Comparison of ENCODE assay signal across 8 cellular contexts in the genomic region with DNA sequence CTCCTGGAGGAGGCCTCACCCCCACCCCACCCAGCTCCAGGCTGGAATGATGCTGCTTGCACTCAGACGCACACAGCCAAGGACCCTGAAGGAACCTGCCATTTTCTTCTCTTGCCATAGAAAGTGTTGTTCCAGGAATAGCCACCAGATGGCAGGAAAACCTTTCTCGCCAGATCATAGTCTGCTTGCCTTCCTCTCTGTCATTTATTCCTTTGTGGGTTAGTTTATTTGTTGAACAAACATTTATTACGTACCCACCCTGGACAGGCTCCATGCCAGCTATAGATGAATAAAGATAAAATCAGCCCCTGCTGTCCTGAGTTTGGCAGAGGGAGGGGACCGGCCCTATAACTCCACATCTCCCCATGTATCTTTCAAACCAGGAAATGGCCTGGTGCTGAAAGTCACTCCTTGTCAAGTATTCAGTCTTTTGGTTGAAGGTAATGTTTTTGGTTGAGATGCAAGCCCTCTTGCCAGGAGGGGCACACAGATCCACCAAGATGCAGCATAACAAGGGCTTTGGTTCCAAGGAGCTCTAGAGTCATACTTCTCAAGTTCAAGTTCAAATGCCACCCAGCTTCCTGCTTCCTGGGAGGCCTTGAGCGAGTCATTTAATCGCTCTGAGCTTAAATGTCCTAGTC. TPM values are rescaled to one million over a fixed set of nuclear protein-coding genes. Genes with fewer than 3 reads are reported as not detected.
DNase-seq lines count a peak whose midpoint lies in the region; ATAC-seq and TF ChIP-seq lines count a peak whose summit lies in the region.

No MANE protein-coding gene starts in this region.

- no peak overlapping the region for H3K4me3 ChIP-seq in Peyer's patch
- no peak overlapping the region for H3K4me3 ChIP-seq in fibroblast of lung (replicated peaks in 1 of 4; ENCODE audit: control extremely low read depth in 1 of 4, insufficient read depth in 1 of 4, low read depth in 3 of 4, low read length in 4 of 4)
- no peak overlapping the region for H3K4me3 ChIP-seq in neutrophil (ENCODE audit: low read depth in 1 of 2, low read length in 1 of 2)
- H3K4me3 ChIP-seq in upper lobe of left lung, result no peak overlapping the region

- no peaks in the 10 kb centered on the region for H4K20me1 ChIP-seq in fibroblast of lung (ENCODE audit: control insufficient read depth, extremely low read depth, insufficient read depth, low read length)

- no peak overlapping the region for H3K9ac ChIP-seq in fibroblast of lung (ENCODE audit: insufficient read depth, low read length)

- no peak overlapping the region for H2AFZ ChIP-seq in fibroblast of lung (ENCODE audit: low read length)

- TF ChIP-seq EP300 in upper lobe of left lung (IDR thresholded peaks at IDR 0.05), result no peak

- ATAC-seq in upper lobe of left lung (ENCODE audit: low FRiP score in 2 of 2), result peak in 1 of 2 donors; percentile 75
- ATAC-seq in HG03108 (IDR thresholded peaks at IDR 0.05; ENCODE audit: unreplicated experiment), result no peak

- H3K9me3 ChIP-seq in Peyer's patch (no peaks in the 10 kb centered on the region), fibroblast of lung (ENCODE audit: control insufficient read depth, insufficient read depth, low read depth, low read length) (no peaks in the 10 kb centered on the region), neutrophil (no peaks in the 10 kb centered on the region), upper lobe of left lung (no peaks in the 10 kb centered on the region)

- TF ChIP-seq POLR2A in Peyer's patch (IDR thresholded peaks at IDR 0.05) (no peak), upper lobe of left lung (IDR thresholded peaks at IDR 0.05) (no peak)

- TF ChIP-seq CTCF in Peyer's patch (IDR thresholded peaks at IDR 0.05) (peak; percentile 75 to 93 (median 90)), fibroblast of lung (conservative IDR thresholded peaks at IDR 0.05 in 1 of 2, IDR thresholded peaks at IDR 0.05 in 1 of 2; ENCODE audit: low read depth in 1 of 2, low read length in 2 of 2) (peak; percentile 87 to 91), neutrophil (IDR thresholded peaks at IDR 0.05) (peak; percentile 90), upper lobe of left lung (IDR thresholded peaks at IDR 0.05) (peak; percentile 79 to 91 (median 86))

- H3K4me2 ChIP-seq in fibroblast of lung (ENCODE audit: extremely low read depth, insufficient read depth, low read length), result no peak overlapping the region

- no peaks in the 10 kb centered on the region for H3K27me3 ChIP-seq in Peyer's patch
- H3K27me3 ChIP-seq in fibroblast of lung (ENCODE audit: control insufficient read depth, insufficient read depth, low read length), result no peaks in the 10 kb centered on the region
- no peaks in the 10 kb centered on the region for H3K27me3 ChIP-seq in neutrophil
- no peaks in the 10 kb centered on the region for H3K27me3 ChIP-seq in upper lobe of left lung

- H3K27ac ChIP-seq in Peyer's patch (peak overlapping the region in 2 of 4 donors; percentile 6 to 50), fibroblast of lung (ENCODE audit: insufficient read depth, low read length) (no peak overlapping the region), neutrophil (no peak overlapping the region), upper lobe of left lung (peak overlapping the region in 1 of 4 donors; percentile 32)

- H3K4me1 ChIP-seq in Peyer's patch (peaks cover 0 to 4% (median 0%) of the 10 kb centered on the region in 4 donors), fibroblast of lung (ENCODE audit: control insufficient read depth, extremely low read depth, insufficient read depth, low read length) (peaks cover 2% of the 10 kb centered on the region), neutrophil (ENCODE audit: control insufficient read depth in 1 of 2, insufficient read depth in 1 of 2, low read depth in 1 of 2, low read length in 1 of 2) (no peaks in the 10 kb centered on the region), upper lobe of left lung (peaks cover 5 to 9% (median 7%) of the 10 kb centered on the region in 4 donors)

- peak; percentile 76 for DNase-seq in DMS53 treated with DMSO at 0.1 percent for 48 hours (lab: John Stamatoyannopoulos, UW; ENCODE audit: unreplicated experiment)
- peak; percentile 35 for DNase-seq in KG1 (lab: John Stamatoyannopoulos, UW)
- DNase-seq in Peyer's patch, result peak in 2 of 3 donors; percentile 56 to 81
- peak; percentile 47 for DNase-seq in activated T-cell treated with anti-CD3 and anti-CD28 coated beads for 48 hours (ENCODE audit: low read depth)
- peak; percentile 47 to 71 for DNase-seq in fibroblast of lung (ENCODE audit: low read depth in 2 of 2)
- peak in 1 of 2 donors; percentile 31 for DNase-seq in upper lobe of left lung

- no peaks in the 10 kb centered on the region for H3K36me3 ChIP-seq in Peyer's patch
- H3K36me3 ChIP-seq in fibroblast of lung (ENCODE audit: control insufficient read depth, insufficient read depth, low read length), result no peaks in the 10 kb centered on the region
- no peaks in the 10 kb centered on the region for H3K36me3 ChIP-seq in neutrophil
- H3K36me3 ChIP-seq in upper lobe of left lung, result no peaks in the 10 kb centered on the region

- H3K79me2 ChIP-seq in fibroblast of lung (ENCODE audit: control insufficient read depth, insufficient read depth, low read length), result no peaks in the 10 kb centered on the region

- WGBS in upper lobe of left lung, 2 donors, result 27 to 34% methylated on average over 6 of the region's 6 CpGs

RNA-seq across cellular contexts. Expression of gene KCNC4, which starts 7.0 kb away (rescaled TPM):
- total RNA-seq in Peyer's patch (10 to 100 TPM in 2 of 4 donors, 1 to 10 TPM in 2; 6.1 to 18.0 (median 10.4) TPM), fibroblast of lung (0.51 and 0.66 TPM in 2 replicates), upper lobe of left lung (10 to 100 TPM in 1 of 6 donors, 1 to 10 TPM in 5; 2.5 to 11.9 (median 4.4) TPM)
- polyA plus RNA-seq in fibroblast of lung, result 0.76 and 1.6 TPM in 2 replicates
- polyA plus RNA-seq in fibroblast of lung (2012), result 1.2 and 2.4 TPM in 2 replicates
- polyA minus RNA-seq in fibroblast of lung (ENCODE audit: low replicate concordance), result 1.4 and 6.2 TPM in 2 replicates

RNA-seq across cellular contexts. Expression of gene SLC6A17, which starts 52.8 kb away (rescaled TPM):
- total RNA-seq in Peyer's patch (under 1 TPM in 2 of 4 donors, not detected in 2; 0.13 to 0.28 TPM), fibroblast of lung (under 0.01 TPM in 1 of 2 replicates, not detected in the other), upper lobe of left lung (under 1 TPM in 1 of 6 donors, not detected in 5; 0.07 TPM)
- polyA plus RNA-seq in fibroblast of lung, result 0.09 and 0.14 TPM in 2 replicates
- 0.15 and 0.37 TPM in 2 replicates for polyA plus RNA-seq in fibroblast of lung (2012)
- polyA minus RNA-seq in fibroblast of lung (ENCODE audit: low replicate concordance), result 0.93 and 1.3 TPM in 2 replicates
